Comparison of ENCODE assay signal across 1 cellular context in genomic region chr5:133247881-133248642, GRCh38.
TF ChIP-seq lines count a peak whose summit lies in the region.

No MANE protein-coding gene starts in this region.

TF ChIP-seq in HepG2, 621 proteins besides CTCF, POLR2A, EP300 and RAD21 (continued from another document):
- peak; percentile 40; the same call in 1 of the 2 replicates for TF ChIP-seq ZNF574 (CRISPR knock-in tag; IDR thresholded peaks at IDR 0.05)
- 0 out of 2 replicates have a peak, but pooled peaks have one; percentile 11 for TF ChIP-seq ZBTB33 (CRISPR knock-in tag; IDR thresholded peaks at IDR 0.05)
- peak; percentile 88 for TF ChIP-seq SMC3 (IDR thresholded peaks at IDR 0.05; ENCODE audit: low read length)
- TF ChIP-seq ZSCAN20 (CRISPR knock-in tag; IDR thresholded peaks at IDR 0.05; ENCODE audit: borderline replicate concordance) = no peak
- no peak for TF ChIP-seq E2F2 (CRISPR knock-in tag; IDR thresholded peaks at IDR 0.05; ENCODE audit: borderline replicate concordance)
- TF ChIP-seq ZNF788 (CRISPR knock-in tag; IDR thresholded peaks at IDR 0.05; ENCODE audit: borderline replicate concordance) = no peak
- peak; percentile 40; the same call in 1 of the 2 replicates for TF ChIP-seq ZNF644 (CRISPR knock-in tag; IDR thresholded peaks at IDR 0.05; ENCODE audit: low read depth)
- TF ChIP-seq IRF2 (CRISPR knock-in tag; IDR thresholded peaks at IDR 0.05) = peak; percentile 37; the same call in 1 of the 2 replicates
- TF ChIP-seq YY1 (IDR thresholded peaks at IDR 0.05; ENCODE audit: insufficient read depth, insufficient replicate concordance, low read depth, low read length) = peak; percentile 31
- TF ChIP-seq NONO (IDR thresholded peaks at IDR 0.05) = no peak
- peak; percentile 42; the same call in 1 of the 2 replicates for TF ChIP-seq NONO (CRISPR knock-in tag; conservative IDR thresholded peaks at IDR 0.05)
- TF ChIP-seq ZNF784 (CRISPR knock-in tag; IDR thresholded peaks at IDR 0.05; ENCODE audit: borderline replicate concordance) = no peak
- TF ChIP-seq RXRA (CRISPR knock-in tag; IDR thresholded peaks at IDR 0.05) = 0 out of 2 replicates have a peak, but pooled peaks have one; percentile 39
- peak; percentile 26 for TF ChIP-seq TEAD3 (CRISPR knock-in tag; optimal IDR thresholded peaks at IDR 0.05; ENCODE audit: borderline replicate concordance)
- 0 out of 2 replicates have a peak, but pooled peaks have one; percentile 24 for TF ChIP-seq GATAD1 (CRISPR knock-in tag; IDR thresholded peaks at IDR 0.05)
- TF ChIP-seq HCFC1 (IDR thresholded peaks at IDR 0.05; ENCODE audit: low read depth, low read length) = peak; percentile 2; the same call in 1 of the 2 replicates
- TF ChIP-seq PITX1 (CRISPR knock-in tag; IDR thresholded peaks at IDR 0.05) = peak; percentile 40; the same call in 1 of the 2 replicates
- peak; percentile 85 for TF ChIP-seq STAG1 (CRISPR knock-in tag; IDR thresholded peaks at IDR 0.05)
- TF ChIP-seq ZNF205 (CRISPR knock-in tag; IDR thresholded peaks at IDR 0.05) = no peak
- peak; percentile 39; the same call in 1 of the 2 replicates for TF ChIP-seq ESRRA (CRISPR knock-in tag; IDR thresholded peaks at IDR 0.05; ENCODE audit: low read depth)
- no peak for TF ChIP-seq SOX13 (IDR thresholded peaks at IDR 0.05)
- TF ChIP-seq SOX13 (CRISPR knock-in tag; conservative IDR thresholded peaks at IDR 0.05 in 1 of 2, IDR thresholded peaks at IDR 0.05 in 1 of 2) = peak in 1 of 2 experiments; percentile 19; a peak in 1 of 4 replicates
- peak; percentile 11; the same call in 1 of the 2 replicates for TF ChIP-seq SAP130 (CRISPR knock-in tag; IDR thresholded peaks at IDR 0.05; ENCODE audit: low read depth)
- TF ChIP-seq ZBTB1 (CRISPR knock-in tag; IDR thresholded peaks at IDR 0.05; ENCODE audit: borderline replicate concordance) = no peak
- 0 out of 2 replicates have a peak, but pooled peaks have one; percentile 16 for TF ChIP-seq GATAD2A (CRISPR knock-in tag; IDR thresholded peaks at IDR 0.05)
- peak; percentile 30; the same call in 1 of the 2 replicates for TF ChIP-seq ZFX (CRISPR knock-in tag; IDR thresholded peaks at IDR 0.05; ENCODE audit: low read depth)
- TF ChIP-seq XBP1 (CRISPR knock-in tag; IDR thresholded peaks at IDR 0.05) = no peak
TF ChIP-seq in HepG2: peak in this region for 27.
